In genomic region chr22:42270178-42270511, GRCh38 we compare ENCODE assay signal across 8 cellular contexts. TPM values are rescaled to one million over a fixed set of nuclear protein-coding genes. Genes with fewer than 3 reads are reported as not detected.
DNase-seq lines count a peak whose midpoint lies in the region; ATAC-seq and TF ChIP-seq lines count a peak whose summit lies in the region.

No MANE protein-coding gene starts in this region.

- H3K9ac ChIP-seq in SK-N-MC (ENCODE audit: insufficient read length): peak overlapping the region; percentile 91

- H3K4me3 ChIP-seq in SK-N-MC (peak overlapping the region; percentile 93), ectodermal cell (ENCODE audit: insufficient read depth, low read depth, low read length) (peak overlapping the region; percentile 83), mucosa of descending colon (peak overlapping the region; percentile 98), uterus (peak overlapping the region; percentile 81 to 89)

- H3K36me3 ChIP-seq in SK-N-MC (ENCODE audit: insufficient read depth, low read length): no peaks in the 10 kb centered on the region
- no peaks in the 10 kb centered on the region for H3K36me3 ChIP-seq in ectodermal cell (ENCODE audit: control insufficient read depth, insufficient read depth, low read length)
- H3K36me3 ChIP-seq in mucosa of descending colon (ENCODE audit: low read depth): no peaks in the 10 kb centered on the region
- H3K36me3 ChIP-seq in uterus: no peaks in the 10 kb centered on the region

- no peak for TF ChIP-seq POLR2A in uterus (IDR thresholded peaks at IDR 0.05)

- DNase-seq in NCI-H82 (lab: John Stamatoyannopoulos, UW) (peak; percentile 54), NCI-H82 treated with DMSO at 0.1 percent for 48 hours (lab: John Stamatoyannopoulos, UW; ENCODE audit: unreplicated experiment) (no peak), SK-N-MC (ENCODE audit: low read depth, low spot score) (no peak), mucosa of descending colon (peak in 1 of 3 donors; percentile 73), uterus (no peak), NCI-H1694 (lab: John Stamatoyannopoulos, UW) (no peak)

- WGBS in ectodermal cell, 2 experiments: 0% methylated on average over 37 of the region's 37 CpGs

- H3K27me3 ChIP-seq in ectodermal cell (ENCODE audit: control insufficient read depth, insufficient read depth, low read length, poor library complexity, severe bottlenecking) (no peaks in the 10 kb centered on the region), uterus (no peaks in the 10 kb centered on the region)

- intact Hi-C loops in mucosa of descending colon (cut with DNase I, micrococcal nuclease) (no loop called here), uterus (cut with DNase I; ENCODE audit: low total_unique reads) (no loop called here)

- H3K9me3 ChIP-seq in SK-N-MC (ENCODE audit: low read depth, low read length) (no peaks in the 10 kb centered on the region), ectodermal cell (ENCODE audit: control insufficient read depth, low read length) (no peaks in the 10 kb centered on the region), mucosa of descending colon (no peaks in the 10 kb centered on the region), uterus (no peaks in the 10 kb centered on the region)

- peak; percentile 39 for ATAC-seq in HG02970 (IDR thresholded peaks at IDR 0.05; ENCODE audit: low FRiP score, unreplicated experiment)
- peak; percentile 59 for ATAC-seq in mucosa of descending colon

- peaks cover 28% of the 10 kb centered on the region for H3K4me1 ChIP-seq in ectodermal cell (ENCODE audit: control insufficient read depth, insufficient read depth, low read length)
- H3K4me1 ChIP-seq in mucosa of descending colon (ENCODE audit: low read depth): peaks cover 19% of the 10 kb centered on the region
- no peaks in the 10 kb centered on the region for H3K4me1 ChIP-seq in uterus

- H3K27ac ChIP-seq in SK-N-MC (0 out of 2 replicates have a peak overlapping the region, but pooled peaks have one; percentile 31), ectodermal cell (ENCODE audit: insufficient read depth, low read depth, low read length, poor library complexity, severe bottlenecking) (no peak overlapping the region), uterus (peak overlapping the region; percentile 79 to 84)

- TF ChIP-seq CTCF in mucosa of descending colon (IDR thresholded peaks at IDR 0.05): no peak
- TF ChIP-seq CTCF in uterus (IDR thresholded peaks at IDR 0.05): no peak

RNA-seq across cellular contexts. Expression of gene TCF20, which starts 0.3 kb away (rescaled TPM):
- 36.7 TPM for polyA plus RNA-seq in ectodermal cell (2013, experiment 1 of 4)
- 40.7 TPM for polyA plus RNA-seq in ectodermal cell (2013, experiment 2 of 4)
- 27.6 TPM for polyA plus RNA-seq in ectodermal cell (2013, experiment 3 of 4)
- polyA plus RNA-seq in ectodermal cell (2013, experiment 4 of 4): 29.2 TPM
- total RNA-seq in mucosa of descending colon (10 to 100 TPM; 50.6 to 62.8 (median 58.2) TPM), uterus (10 to 100 TPM; 14.4 to 51.7 (median 27.3) TPM)
